20 cellular contexts compared by ENCODE assay signal in genomic region chr13:45296259-45296658, GRCh38. TPM values are rescaled to one million over a fixed set of nuclear protein-coding genes. Genes with fewer than 3 reads are reported as not detected.
A peak's percentile ranks its signal among the peaks of the same experiment; 100 is the strongest.
DNase-seq lines count a peak whose midpoint lies in the region; ATAC-seq and TF ChIP-seq lines count a peak whose summit lies in the region.
"Had no signal": no experiment of that assay in that cellular context is flagged by ENCODE, and none has a peak within 500 bp of the region (broad histone marks: within the 10 kb centered on the region; RNA-seq: fewer than 3 reads in every experiment).

No MANE protein-coding gene starts in this region.

- no peak overlapping the region for H3K4me3 Mint-ChIP-seq in natural killer cell
- H3K4me3 Mint-ChIP-seq in natural killer cell treated with Interleukin-12 subunit alpha and Interleukin-12 subunit beta and Interleukin-15 and Interleukin-18, amount 100 ng/mL, for 72 hours, result no peak overlapping the region
- H3K4me3 Mint-ChIP-seq in activated CD8-positive, alpha-beta T cell treated with anti-CD3 and anti-CD28 coated beads for 36 hours, result no peak overlapping the region
- peak overlapping the region in 1 of 5 donors; percentile 53 for H3K4me3 Mint-ChIP-seq in immature natural killer cell
- H3K4me3 Mint-ChIP-seq: GM23338; stimulated activated effector memory CD8-positive, alpha-beta T cell treated with anti-CD3 and anti-CD28 coated beads, Interleukin-12 subunit alpha, Interleukin-12 subunit beta, amount 100 ng/mL, for 72 hours; WTC11 had no signal

- H3K27me3 Mint-ChIP-seq in natural killer cell (ENCODE audit: low read depth in 2 of 2), result no peaks in the 10 kb centered on the region
- no peaks in the 10 kb centered on the region for H3K27me3 Mint-ChIP-seq in natural killer cell treated with Interleukin-12 subunit alpha and Interleukin-12 subunit beta and Interleukin-15 and Interleukin-18, amount 100 ng/mL, for 72 hours
- no peaks in the 10 kb centered on the region for H3K27me3 Mint-ChIP-seq in activated CD8-positive, alpha-beta T cell treated with anti-CD3 and anti-CD28 coated beads for 36 hours
- H3K27me3 Mint-ChIP-seq in immature natural killer cell (ENCODE audit: low read depth in 3 of 3), result peaks cover 3 to 6% (median 5%) of the 10 kb centered on the region in 3 donors

- no peaks in the 10 kb centered on the region for H3K36me3 Mint-ChIP-seq in natural killer cell
- H3K36me3 Mint-ChIP-seq in natural killer cell treated with Interleukin-12 subunit alpha and Interleukin-12 subunit beta and Interleukin-15 and Interleukin-18, amount 100 ng/mL, for 72 hours, result no peaks in the 10 kb centered on the region
- peaks cover 5% of the 10 kb centered on the region for H3K36me3 Mint-ChIP-seq in activated CD8-positive, alpha-beta T cell treated with anti-CD3 and anti-CD28 coated beads for 36 hours (ENCODE audit: low read depth)
- peaks cover 0 to 1% (median 0%) of the 10 kb centered on the region in 3 donors for H3K36me3 Mint-ChIP-seq in immature natural killer cell
- H3K36me3 Mint-ChIP-seq: WTC11 had no signal

- ATAC-seq in natural killer cell, result peak in 2 of 3 donors; percentile 23 to 25
- ATAC-seq in natural killer cell treated with Interleukin-12 subunit alpha and Interleukin-12 subunit beta and Interleukin-15 and Interleukin-18, amount 100 ng/mL, for 72 hours, result no peak
- no peak for ATAC-seq in activated CD8-positive, alpha-beta T cell treated with anti-CD3 and anti-CD28 coated beads for 36 hours
- ATAC-seq: GM23338; stimulated activated effector memory CD8-positive, alpha-beta T cell treated with anti-CD3 and anti-CD28 coated beads, Interleukin-12 subunit alpha, Interleukin-12 subunit beta, amount 100 ng/mL, for 72 hours; WTC11 had no signal

- no peak for TF ChIP-seq CTCF in natural killer cell (IDR thresholded peaks at IDR 0.05)
- TF ChIP-seq CTCF in activated CD8-positive, alpha-beta T cell treated with anti-CD3 and anti-CD28 coated beads for 36 hours (IDR thresholded peaks at IDR 0.05), result no peak

- H3K4me1 Mint-ChIP-seq in natural killer cell, result peaks cover 36 to 43% of the 10 kb centered on the region in 2 donors
- peaks cover 28 to 30% of the 10 kb centered on the region in 2 donors for H3K4me1 Mint-ChIP-seq in natural killer cell treated with Interleukin-12 subunit alpha and Interleukin-12 subunit beta and Interleukin-15 and Interleukin-18, amount 100 ng/mL, for 72 hours (ENCODE audit: low read depth in 2 of 2)
- peaks cover 34% of the 10 kb centered on the region for H3K4me1 Mint-ChIP-seq in activated CD8-positive, alpha-beta T cell treated with anti-CD3 and anti-CD28 coated beads for 36 hours (ENCODE audit: low read depth)
- peaks cover 43 to 51% of the 10 kb centered on the region in 2 donors for H3K4me1 Mint-ChIP-seq in immature natural killer cell

- intact Hi-C loops in natural killer cell (cut with micrococcal nuclease), result no loop called here
- intact Hi-C loops in activated CD8-positive, alpha-beta T cell treated with anti-CD3 and anti-CD28 coated beads for 36 hours (cut with micrococcal nuclease), result no loop called here

- CTCF ChIA-PET in activated CD8-positive, alpha-beta T cell treated with anti-CD3 and anti-CD28 coated beads for 36 hours (lab: Charles Lee), result interaction anchor here (3.8 to 5.3 kb wide), 2 partner anchors 13 to 249 kb away, joined by 22 to 32 read pairs; no protein-coding TSS in a partner anchor

- H3K27ac Mint-ChIP-seq in natural killer cell, result peak overlapping the region; percentile 14 to 48
- H3K27ac Mint-ChIP-seq in natural killer cell treated with Interleukin-12 subunit alpha and Interleukin-12 subunit beta and Interleukin-15 and Interleukin-18, amount 100 ng/mL, for 72 hours, result peak overlapping the region in 1 of 2 donors; percentile 45
- H3K27ac Mint-ChIP-seq in activated CD8-positive, alpha-beta T cell treated with anti-CD3 and anti-CD28 coated beads for 36 hours, result peak overlapping the region; percentile 19
- peak overlapping the region; percentile 34 to 84 (median 49) for H3K27ac Mint-ChIP-seq in immature natural killer cell
- H3K27ac Mint-ChIP-seq: GM23338; stimulated activated effector memory CD8-positive, alpha-beta T cell treated with anti-CD3 and anti-CD28 coated beads, Interleukin-12 subunit alpha, Interleukin-12 subunit beta, amount 100 ng/mL, for 72 hours had no signal

- no peaks in the 10 kb centered on the region for H3K9me3 Mint-ChIP-seq in natural killer cell
- no peaks in the 10 kb centered on the region for H3K9me3 Mint-ChIP-seq in natural killer cell treated with Interleukin-12 subunit alpha and Interleukin-12 subunit beta and Interleukin-15 and Interleukin-18, amount 100 ng/mL, for 72 hours
- no peaks in the 10 kb centered on the region for H3K9me3 Mint-ChIP-seq in activated CD8-positive, alpha-beta T cell treated with anti-CD3 and anti-CD28 coated beads for 36 hours
- no peaks in the 10 kb centered on the region for H3K9me3 Mint-ChIP-seq in immature natural killer cell
- H3K9me3 Mint-ChIP-seq: activated T-helper 2 cell treated with anti-CD3 and anti-CD28 coated beads, Interferon-gamma antibody, Interleukin-2, Interleukin-4, amounts not matched to agents 10 μg/mL and 5 μg/mL and 100 μg/mL, durations not matched to agents 14 hours and 24 hours and 36 hours; GM23338; stimulated activated effector memory CD8-positive, alpha-beta T cell treated with anti-CD3 and anti-CD28 coated beads, Interleukin-12 subunit alpha, Interleukin-12 subunit beta, amount 100 ng/mL, for 72 hours; WTC11 had no signal

- POLR2A ChIA-PET in activated CD8-positive, alpha-beta T cell treated with anti-CD3 and anti-CD28 coated beads for 36 hours (lab: Charles Lee), result no interaction called here

- DNase-seq in natural killer cell (no peak), immature natural killer cell (no peak), inferior parietal cortex (ENCODE audit: extremely low spot score) (no peak), NCI-H187 (lab: John Stamatoyannopoulos, UW) (no peak), NCI-H1092 treated with DMSO at 0.1 percent for 48 hours (lab: John Stamatoyannopoulos, UW) (no peak)
- DNase-seq in natural killer cell treated with Interleukin-12 subunit alpha and Interleukin-12 subunit beta and Interleukin-15 and Interleukin-18, amount 100 ng/mL, for 72 hours (ENCODE audit: low spot score), result no peak
- DNase-seq in activated CD8-positive, alpha-beta T cell treated with anti-CD3 and anti-CD28 coated beads for 36 hours, result no peak
- DNase-seq: amniotic stem cell, Caco-2, mesendoderm, NCI-H1694, PC-9, posterior cingulate gyrus, SIG-M5, sigmoid colon, tibial artery had no signal

RNA-seq across cellular contexts. Expression of gene TPT1, which starts 44.7 kb away (rescaled TPM):
- 1,000 to 10,000 TPM; 2,606 to 3,166 (median 3,085) TPM for total RNA-seq in natural killer cell
- 1,000 to 10,000 TPM; 1,832 to 3,365 TPM for total RNA-seq in natural killer cell treated with Interleukin-12 subunit alpha and Interleukin-12 subunit beta and Interleukin-15 and Interleukin-18, amount 100 ng/mL, for 72 hours
- total RNA-seq in activated CD8-positive, alpha-beta T cell treated with anti-CD3 and anti-CD28 coated beads for 36 hours, result 1,000 to 10,000 TPM; 3,533 to 3,563 TPM
- 1,000 to 10,000 TPM; 1,111 to 3,245 (median 1,774) TPM for polyA plus RNA-seq in immature natural killer cell

Comparison
In these comparisons a context has a peak if more than half of its experiments do, and no peak if none do; other contexts are left out.
1. ATAC-seq: peak in natural killer cell (2 of 3); none in natural killer cell treated with Interleukin-12 subunit alpha and Interleukin-12 subunit beta and Interleukin-15 and Interleukin-18, amount 100 ng/mL, for 72 hours (0 of 2) and activated CD8-positive, alpha-beta T cell treated with anti-CD3 and anti-CD28 coated beads for 36 hours (single experiment).